In the genomic region with DNA sequence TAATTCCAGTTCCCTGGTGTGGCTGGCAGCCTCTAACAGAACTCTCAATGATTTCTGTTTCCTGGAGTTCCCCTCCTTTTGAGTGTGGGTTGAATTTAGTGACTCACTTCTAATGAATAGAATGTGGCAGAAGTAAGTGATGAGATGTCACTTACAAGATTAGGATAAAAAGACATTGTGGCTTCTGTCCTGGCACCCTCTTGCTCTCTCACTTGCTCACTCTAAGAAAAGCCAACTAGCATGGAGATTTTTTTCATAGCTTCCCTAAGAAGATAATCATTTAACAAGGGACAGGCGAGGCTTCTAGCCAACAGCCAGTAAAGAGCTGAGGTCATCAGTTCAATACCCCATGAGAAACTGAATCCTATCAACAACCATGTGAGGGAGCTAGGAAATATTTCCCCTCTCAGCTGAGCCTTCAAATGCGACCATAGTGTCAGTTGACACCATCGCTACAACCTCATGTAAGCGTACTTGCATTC, we compare ENCODE assay signal across 8 cellular contexts.
DNase-seq lines count a peak whose midpoint lies in the region; ATAC-seq, FAIRE-seq and TF ChIP-seq lines count a peak whose summit lies in the region.

No MANE protein-coding gene starts in this region.

- TF ChIP-seq EP300 in GM12878 (IDR thresholded peaks at IDR 0.05; ENCODE audit: borderline replicate concordance in 1 of 2, control insufficient read depth in 1 of 2, low read depth in 2 of 2, low read length in 2 of 2), result peak; percentile 35 to 47; a peak in 2 of 4 replicates

- no peaks in the 10 kb centered on the region for H3K36me3 Mint-ChIP-seq in activated naive CD4-positive, alpha-beta T cell treated with anti-CD3 and anti-CD28 coated beads, Interleukin-2, amount 50 U/mL, for 24 hours

- H2AFZ ChIP-seq in GM12878 (ENCODE audit: control insufficient read depth, low read depth, low read length) (peak overlapping the region; percentile 17), Karpas-422 (ENCODE audit: low read length) (no peak overlapping the region)

- no peaks in the 10 kb centered on the region for H3K9me2 ChIP-seq in Karpas-422 (replicated peaks; ENCODE audit: insufficient read depth, low read length)

- H3K9me3 Mint-ChIP-seq in activated naive CD4-positive, alpha-beta T cell treated with anti-CD3 and anti-CD28 coated beads, Interleukin-2, amount 50 U/mL, for 24 hours, result peaks cover 4% of the 10 kb centered on the region
- peaks cover 0 to 15% of the 10 kb centered on the region in 2 donors for H3K9me3 Mint-ChIP-seq in stimulated activated naive CD8-positive, alpha-beta T cell treated with anti-CD3 and anti-CD28 coated beads, Interleukin-15, amount 100 ng/mL, for 72 hours

- H3K27me3 Mint-ChIP-seq in activated naive CD4-positive, alpha-beta T cell treated with anti-CD3 and anti-CD28 coated beads, Interleukin-2, amount 50 U/mL, for 24 hours, result no peaks in the 10 kb centered on the region
- no peaks in the 10 kb centered on the region for H3K27me3 Mint-ChIP-seq in stimulated activated naive CD8-positive, alpha-beta T cell treated with anti-CD3 and anti-CD28 coated beads, Interleukin-15, amount 100 ng/mL, for 72 hours

- no peaks in the 10 kb centered on the region; the same call in 2 of the 3 replicates for H3K9me3 ChIP-seq in GM12878 (replicated peaks; ENCODE audit: control insufficient read depth, insufficient read depth, low read length)
- no peaks in the 10 kb centered on the region for H3K9me3 ChIP-seq in Karpas-422 (ENCODE audit: low read length)

- H3K4me2 ChIP-seq in GM12878 (ENCODE audit: control insufficient read depth, insufficient read depth) (peak overlapping the region; percentile 7; the same call in 1 of the 2 replicates), Karpas-422 (ENCODE audit: low read depth, low read length, poor library complexity, severe bottlenecking) (no peak overlapping the region)

- no peaks in the 10 kb centered on the region for H3K36me3 ChIP-seq in GM12878 (ENCODE audit: control insufficient read depth in 2 of 2, insufficient read depth in 2 of 2, low read length in 1 of 2)
- H3K36me3 ChIP-seq in Karpas-422 (ENCODE audit: insufficient read depth, low read length), result no peaks in the 10 kb centered on the region

- no peak for DNase-seq in activated naive CD4-positive, alpha-beta T cell treated with Interleukin-2 at 50 U/mL for 16 hours
- DNase-seq in HK-2 (ENCODE audit: unreplicated experiment) (peak; percentile 64), GM12878 (ENCODE audit: low read depth, low spot score) (peak; percentile 31), Karpas-422 (no peak), GM13976 (ENCODE audit: low spot score) (no peak)
- peak in 1 of 2 donors; percentile 10 for DNase-seq in stimulated activated naive CD8-positive, alpha-beta T cell treated with anti-CD3 and anti-CD28 coated beads, Interleukin-15, amount 100 ng/mL, for 72 hours

- H3K4me3 ChIP-seq in GM12878, result no peak overlapping the region
- no peak overlapping the region for H3K4me3 ChIP-seq in Karpas-422 (ENCODE audit: low read length)

- H3K4me1 Mint-ChIP-seq in activated naive CD4-positive, alpha-beta T cell treated with anti-CD3 and anti-CD28 coated beads, Interleukin-2, amount 50 U/mL, for 24 hours, result peaks cover 8% of the 10 kb centered on the region
- H3K4me1 Mint-ChIP-seq in stimulated activated naive CD8-positive, alpha-beta T cell treated with anti-CD3 and anti-CD28 coated beads, Interleukin-15, amount 100 ng/mL, for 72 hours, result peaks cover 9% of the 10 kb centered on the region

- H3K9ac ChIP-seq in GM12878 (ENCODE audit: control insufficient read depth, insufficient read depth, low read length) (no peak overlapping the region), Karpas-422 (ENCODE audit: low read length) (no peak overlapping the region)

- TF ChIP-seq CTCF in GM12878 (IDR thresholded peaks at IDR 0.05 in 2 of 3, conservative IDR thresholded peaks at IDR 0.05 in 1 of 3; ENCODE audit: control insufficient read depth in 2 of 3, extremely low read depth in 1 of 3, insufficient read depth in 1 of 3, low read depth in 3 of 3, low read length in 3 of 3), result no peak
- TF ChIP-seq CTCF in GM13976 (IDR thresholded peaks at IDR 0.05; ENCODE audit: borderline replicate concordance, control extremely low read depth, extremely low read depth, insufficient read depth, missing control alignments), result no peak

- peak overlapping the region; percentile 71 for H3K27ac ChIP-seq in GM12878 (ENCODE audit: control insufficient read depth, insufficient read depth)
- H3K27ac ChIP-seq in Karpas-422 (ENCODE audit: low read length), result no peak overlapping the region

- BruUV-seq in GM12878 (replicated peaks; lab: Mats Ljungman, UMichigan), result no TSS peak

- FAIRE-seq in GM12878 (lab: Jason Lieb, UNC), result no peak

- H4K20me1 ChIP-seq in GM12878 (ENCODE audit: control insufficient read depth, insufficient read depth) (no peaks in the 10 kb centered on the region), Karpas-422 (ENCODE audit: insufficient read depth, low read depth, low read length) (no peaks in the 10 kb centered on the region)

- no peak for TF ChIP-seq POLR2A in GM12878 (IDR thresholded peaks at IDR 0.05; ENCODE audit: low read depth, low read length)

- SMC1A ChIA-PET in GM12878 (lab: Charles Lee; ENCODE audit: uncharacterized antibody, unreplicated experiment), result interaction anchor here (0.7 to 5.5 kb wide), 27 partner anchors 10 to 184 kb away, joined by 3 to 69 read pairs (median 6); a partner anchor contains a TSS

- intact Hi-C loops in GM12878 (cut with micrococcal nuclease; ENCODE audit: unreplicated experiment), result loop anchor here (1.0 to 5.0 kb wide), 4 partner anchors 34 to 157 kb away; a partner anchor contains a TSS

- peak overlapping the region; percentile 26 for H3K27ac Mint-ChIP-seq in activated naive CD4-positive, alpha-beta T cell treated with anti-CD3 and anti-CD28 coated beads, Interleukin-2, amount 50 U/mL, for 24 hours
- peak overlapping the region; percentile 85 to 91 for H3K27ac Mint-ChIP-seq in stimulated activated naive CD8-positive, alpha-beta T cell treated with anti-CD3 and anti-CD28 coated beads, Interleukin-15, amount 100 ng/mL, for 72 hours

- H3K27me3 ChIP-seq in GM12878 (replicated peaks in 1 of 2; ENCODE audit: control insufficient read depth in 2 of 2, insufficient read depth in 2 of 2, low read length in 1 of 2) (no peaks in the 10 kb centered on the region), Karpas-422 (ENCODE audit: low read length) (no peaks in the 10 kb centered on the region)

- RAD21 ChIA-PET in GM12878 (lab: Charles Lee; ENCODE audit: unreplicated experiment), result interaction anchor here (0.8 to 3.1 kb wide), 17 partner anchors 10 to 586 kb away, joined by 3 to 32 read pairs (median 6); no protein-coding TSS in a partner anchor

- H3K79me2 ChIP-seq in GM12878 (ENCODE audit: control insufficient read depth, insufficient read depth, low read length) (no peaks in the 10 kb centered on the region), Karpas-422 (ENCODE audit: low read length) (no peaks in the 10 kb centered on the region)

- 51% methylated on average over 4 of the region's 4 CpGs for WGBS in GM12878 (ENCODE audit: insufficient coverage, insufficient replicate concordance, low lambda C conversion rate, missing lambda C conversion rate)

- POLR2A ChIA-PET in GM12878 (lab: Charles Lee), result interaction anchor here (1.0 to 3.5 kb wide), 7 partner anchors 9 to 154 kb away, joined by 3 to 19 read pairs (median 5); no protein-coding TSS in a partner anchor

- ATAC-seq in GM12878, result peak; percentile 63
- ATAC-seq in stimulated activated naive CD8-positive, alpha-beta T cell treated with anti-CD3 and anti-CD28 coated beads, Interleukin-15, amount 100 ng/mL, for 72 hours, result peak; percentile 58
- no peak for ATAC-seq in GM21515 (IDR thresholded peaks at IDR 0.05; ENCODE audit: unreplicated experiment)

- no peak overlapping the region for H3K4me3 Mint-ChIP-seq in activated naive CD4-positive, alpha-beta T cell treated with anti-CD3 and anti-CD28 coated beads, Interleukin-2, amount 50 U/mL, for 24 hours
- peak overlapping the region in 1 of 2 donors; percentile 6 for H3K4me3 Mint-ChIP-seq in stimulated activated naive CD8-positive, alpha-beta T cell treated with anti-CD3 and anti-CD28 coated beads, Interleukin-15, amount 100 ng/mL, for 72 hours

- in situ Hi-C loops in GM12878 (cut with MboI), result no loop called here
- in situ Hi-C loops in GM13976 (cut with MboI; ENCODE audit: low sequenced_read_pairs, unreplicated experiment), result no loop called here

- no peak for TF ChIP-seq RAD21 in GM12878 (IDR thresholded peaks at IDR 0.05; ENCODE audit: insufficient read depth, low read depth, low read length)

- CTCF ChIA-PET in GM12878 (lab: Yijun Ruan, JAX), result interaction anchor here (0.6 to 2.5 kb wide), 8 partner anchors 10 to 157 kb away, joined by 3 to 9 read pairs (median 6); a partner anchor contains a TSS

- peaks cover 5% of the 10 kb centered on the region; the same call in 1 of the 2 replicates for H3K4me1 ChIP-seq in GM12878 (ENCODE audit: control insufficient read depth, insufficient read depth, low read length)
- no peaks in the 10 kb centered on the region for H3K4me1 ChIP-seq in Karpas-422 (ENCODE audit: low read length)

TF ChIP-seq in GM12878, 131 proteins besides CTCF, POLR2A, EP300 and RAD21 (continues in another document):
- peak in 1 of 2 experiments; percentile 52; a peak in 1 of 4 replicates for TF ChIP-seq ETV6 (conservative IDR thresholded peaks at IDR 0.05 in 1 of 2, IDR thresholded peaks at IDR 0.05 in 1 of 2; ENCODE audit: borderline replicate concordance in 1 of 2, low read depth in 1 of 2)
- TF ChIP-seq ESRRA (IDR thresholded peaks at IDR 0.05; ENCODE audit: low read length), result no peak
- TF ChIP-seq CBFB (IDR thresholded peaks at IDR 0.05; ENCODE audit: low read depth), result peak; percentile 20; the same call in 1 of the 2 replicates
- no peak for TF ChIP-seq ZNF24 (IDR thresholded peaks at IDR 0.05)
- TF ChIP-seq ASH2L (IDR thresholded peaks at IDR 0.05; ENCODE audit: borderline replicate concordance, low read depth), result no peak
- TF ChIP-seq RB1 (IDR thresholded peaks at IDR 0.05; ENCODE audit: borderline replicate concordance), result no peak
- no peak for TF ChIP-seq TCF7 (IDR thresholded peaks at IDR 0.05; ENCODE audit: borderline replicate concordance)
- 0 out of 2 replicates have a peak, but pooled peaks have one; percentile 10 for TF ChIP-seq NBN (IDR thresholded peaks at IDR 0.05)
- peak; percentile 68 for TF ChIP-seq MTA2 (IDR thresholded peaks at IDR 0.05; ENCODE audit: low read depth)
- peak; percentile 35; the same call in 1 of the 2 replicates for TF ChIP-seq CREM (IDR thresholded peaks at IDR 0.05; ENCODE audit: low read depth)
- no peak for TF ChIP-seq KLF5 (IDR thresholded peaks at IDR 0.05; ENCODE audit: partially characterized antibody)

Comparison
In these comparisons a context has a peak if more than half of its experiments do, and no peak if none do; other contexts are left out.
1. DNase-seq: peak in HK-2 (single experiment) and GM12878 (single experiment); none in activated naive CD4-positive, alpha-beta T cell treated with Interleukin-2 at 50 U/mL for 16 hours (single experiment), Karpas-422 (single experiment) and GM13976 (single experiment).